8 cellular contexts compared by ENCODE assay signal in genomic region chr11:110373061-110373702, GRCh38. TPM values are rescaled to one million over a fixed set of nuclear protein-coding genes. Genes with fewer than 3 reads are reported as not detected.
DNase-seq lines count a peak whose midpoint lies in the region; ATAC-seq and FAIRE-seq lines count a peak whose summit lies in the region.

No MANE protein-coding gene starts in this region.

- CTCF ChIA-PET in T-cell (lab: Charles Lee) = no interaction called here

- DNase-seq in AG20443 (ENCODE audit: low spot score) (peak; percentile 43), GM19239 (ENCODE audit: insufficient read length, low spot score) (peak; percentile 42), amniotic epithelial cell (ENCODE audit: low read depth) (peak; percentile 62), activated gamma-delta T cell treated with Interleukin-2 at 50 U/mL for 16 hours (no peak), T-cell (no peak), NCI-H524 (lab: John Stamatoyannopoulos, UW) (no peak)
- DNase-seq in stimulated activated naive CD4-positive, alpha-beta T cell treated with Interleukin-2 at 50 U/mL for 16 hours (lab: John Stamatoyannopoulos, UW) = no peak

- no peak overlapping the region for H3K27ac Mint-ChIP-seq in T-cell

- POLR2A ChIA-PET in T-cell (lab: Charles Lee) = no interaction called here

- no peak overlapping the region for H3K4me3 Mint-ChIP-seq in T-cell

- no peaks in the 10 kb centered on the region for H3K36me3 Mint-ChIP-seq in T-cell

- peak; percentile 91 for ATAC-seq in HG03135 (IDR thresholded peaks at IDR 0.05; ENCODE audit: unreplicated experiment)
- no peak for ATAC-seq in T-cell (replicated peaks in 1 of 4)

- peak; percentile 95 for FAIRE-seq in GM19239 (lab: Jason Lieb, UNC)

- H3K27me3 Mint-ChIP-seq in T-cell = peaks cover 0 to 3% of the 10 kb centered on the region in 2 donors

- peaks cover 0 to 5% (median 4%) of the 10 kb centered on the region in 3 donors for H3K4me1 Mint-ChIP-seq in T-cell

- H3K9me3 Mint-ChIP-seq in T-cell = no peaks in the 10 kb centered on the region

RNA-seq across cellular contexts. Expression of gene FDX1, which starts 56.6 kb away (rescaled TPM):
- 10 to 100 TPM in 4 of 5 donors, 1 to 10 TPM in 1; 9.1 to 12.5 (median 10.1) TPM for total RNA-seq in T-cell

Comparison
In these comparisons a context has a peak if more than half of its experiments do, and no peak if none do; other contexts are left out.
1. DNase-seq: peak in AG20443 (single experiment), GM19239 (single experiment) and amniotic epithelial cell (single experiment); none in activated gamma-delta T cell treated with Interleukin-2 at 50 U/mL for 16 hours (single experiment), T-cell (0 of 34), stimulated activated naive CD4-positive, alpha-beta T cell treated with Interleukin-2 at 50 U/mL for 16 hours (single experiment) and NCI-H524 (0 of 2).